22 cellular contexts compared by ENCODE assay signal in genomic region chr4:37160653-37161052, GRCh38.
"Had no signal": no experiment of that assay in that cellular context is flagged by ENCODE, and none has a peak within 500 bp of the region (broad histone marks: within the 10 kb centered on the region; RNA-seq: fewer than 3 reads in every experiment).

No MANE protein-coding gene starts in this region.

- H3K4me1 ChIP-seq: SJSA1 had no signal

- H3K36me3 ChIP-seq: SJSA1 had no signal

- H3K27me3 ChIP-seq: SJSA1 had no signal

- H3K27ac ChIP-seq: SJSA1, SK-N-MC had no signal

- H3K9me3 ChIP-seq: SJSA1 had no signal

- H3K4me3 ChIP-seq: SJSA1, SK-N-MC had no signal

- DNase-seq: KBM-7, MV-4-11, NCI-H1048, NCI-H1105, NCI-H1417, NCI-H1436 treated with DMSO at 0.1 percent for 48 hours, NCI-H1694, NCI-H187 treated with DMSO at 0.1 percent for 48 hours, NCI-H2029 treated with DMSO at 0.1 percent for 48 hours, NCI-H2171, NCI-H226, NCI-H510A, NCI-H524 treated with DMSO at 0.1 percent for 48 hours, NCI-H69, NCI-H774, Right ventricle myocardium superior, RPMI8226, SIG-M5, SW 1271, T-cell had no signal

- ATAC-seq: T-cell had no signal
